10 cellular contexts compared by ENCODE assay signal in the genomic region with DNA sequence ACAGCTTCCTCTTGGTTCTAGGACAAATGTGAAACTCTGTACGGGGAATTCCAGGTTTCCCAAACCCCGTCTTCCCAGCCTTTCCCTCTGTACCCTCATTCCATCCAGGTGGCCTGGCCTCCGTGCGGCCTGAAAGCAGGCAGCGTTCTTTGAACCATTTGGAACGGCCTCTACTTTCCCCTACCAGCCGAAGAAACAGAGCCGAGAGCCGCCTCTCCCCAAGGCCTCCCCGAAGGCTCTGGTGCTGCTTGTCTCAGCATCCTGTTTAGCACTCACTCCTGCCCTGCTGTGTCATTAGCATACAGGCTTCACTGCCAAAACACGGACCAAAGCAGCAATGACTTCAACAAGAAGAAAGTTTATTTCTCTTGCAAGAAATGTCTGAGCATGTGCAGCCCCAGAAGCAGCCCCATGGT.
DNase-seq lines count a peak whose midpoint lies in the region; ATAC-seq and TF ChIP-seq lines count a peak whose summit lies in the region.
"Had no signal": no experiment of that assay in that cellular context is flagged by ENCODE, and none has a peak within 500 bp of the region (broad histone marks: within the 10 kb centered on the region; RNA-seq: fewer than 3 reads in every experiment).

No MANE protein-coding gene starts in this region.

- H3K4me1 ChIP-seq in BLaER1 treated with 17β-estradiol and CSF1 and Interleukin-3, amounts not matched to agents 10 nM and 100 nM, result peaks cover 56 to 79% (median 69%) of the 10 kb centered on the region in 10 experiments
- peaks cover 6% of the 10 kb centered on the region for H3K4me1 ChIP-seq in mesendoderm (ENCODE audit: control insufficient read depth, low read depth, low read length)

- no peak overlapping the region for H4K5ac ChIP-seq in mesendoderm (ENCODE audit: low read length)

- H4K8ac ChIP-seq in mesendoderm (ENCODE audit: low read depth, low read length), result no peak overlapping the region

- no peaks in the 10 kb centered on the region for H3K79me2 ChIP-seq in mesendoderm (ENCODE audit: control insufficient read depth, insufficient read depth, low read length)

- DNase-seq in WERI-Rb-1 (peak; percentile 3), mesendoderm (peak; percentile 46), NCI-H1105 treated with DMSO at 0.1 percent for 48 hours (lab: John Stamatoyannopoulos, UW) (no peak), RKO (ENCODE audit: low spot score) (no peak)
- no peak for DNase-seq in activated CD4-positive, alpha-beta T cell treated with anti-CD3 and anti-CD28 coated beads for 4 hours
- DNase-seq: CD4-positive, CD25-positive, alpha-beta regulatory T cell; DMS53; GF-D8 had no signal

- TF ChIP-seq CTCF in WERI-Rb-1 (IDR thresholded peaks at IDR 0.05; ENCODE audit: low read depth, low read length), result no peak

- H2BK15ac ChIP-seq in mesendoderm (replicated peaks; ENCODE audit: low read depth), result no peak overlapping the region

- no peak overlapping the region for H2BK120ac ChIP-seq in mesendoderm (ENCODE audit: low read depth, low read length)

- H3K56ac ChIP-seq in mesendoderm (ENCODE audit: low read length), result peak overlapping the region; percentile 25

- H3K27ac ChIP-seq in BLaER1 treated with 17β-estradiol and CSF1 and Interleukin-3, amounts not matched to agents 10 nM and 100 nM, result peak overlapping the region in 9 of 11 experiments; percentile 41 to 83 (median 77); a peak in 17 of 22 replicates
- H3K27ac ChIP-seq in WERI-Rb-1 (no peak overlapping the region), mesendoderm (ENCODE audit: low read depth, low read length) (no peak overlapping the region)

- H3K23ac ChIP-seq in mesendoderm (ENCODE audit: low read length), result no peak overlapping the region

- H3K79me1 ChIP-seq in mesendoderm (ENCODE audit: low read length), result no peaks in the 10 kb centered on the region

- peak overlapping the region; percentile 54 to 88 (median 80) for H3K4me2 ChIP-seq in BLaER1 treated with 17β-estradiol and CSF1 and Interleukin-3, amounts not matched to agents 10 nM and 100 nM
- H3K4me2 ChIP-seq in mesendoderm (ENCODE audit: low read length), result no peak overlapping the region

- H3K4me3 ChIP-seq in BLaER1 treated with 17β-estradiol and CSF1 and Interleukin-3, amounts not matched to agents 10 nM and 100 nM, result no peak overlapping the region
- no peak overlapping the region for H3K4me3 ChIP-seq in WERI-Rb-1 (ENCODE audit: low read depth, low read length)
- no peak overlapping the region for H3K4me3 ChIP-seq in mesendoderm (ENCODE audit: low read length)

- H2BK5ac ChIP-seq in mesendoderm (ENCODE audit: low read length), result no peak overlapping the region

- H3K9ac ChIP-seq in BLaER1 treated with 17β-estradiol and CSF1 and Interleukin-3, amounts not matched to agents 10 nM and 100 nM, result peak overlapping the region in 9 of 11 experiments; percentile 18 to 72 (median 51); a peak in 13 of 22 replicates
- no peak overlapping the region for H3K9ac ChIP-seq in mesendoderm (ENCODE audit: low read length)

- H3K36me3 ChIP-seq in BLaER1 treated with 17β-estradiol and CSF1 and Interleukin-3, amounts not matched to agents 10 nM and 100 nM, result no peaks in the 10 kb centered on the region
- H3K36me3 ChIP-seq in WERI-Rb-1 (no peaks in the 10 kb centered on the region), mesendoderm (ENCODE audit: control insufficient read depth, insufficient read depth, low read length) (no peaks in the 10 kb centered on the region)

- no peak for ATAC-seq in GM18861 (IDR thresholded peaks at IDR 0.05; ENCODE audit: unreplicated experiment)

- WGBS in mesendoderm (ENCODE audit: extremely low coverage, insufficient coverage, low lambda C conversion rate), result no CpG with 5 or more reads among the region's 11 CpGs

- H4K20me1 ChIP-seq in BLaER1 treated with 17β-estradiol and CSF1 and Interleukin-3, amounts not matched to agents 10 nM and 100 nM, result no peaks in the 10 kb centered on the region

- no peak overlapping the region for H3K4ac ChIP-seq in mesendoderm (ENCODE audit: low read depth, low read length)

- H3K18ac ChIP-seq in mesendoderm (ENCODE audit: low read length), result no peak overlapping the region

- H3K9me3 ChIP-seq in BLaER1 treated with 17β-estradiol and CSF1 and Interleukin-3, amounts not matched to agents 10 nM and 100 nM (replicated peaks in 1 of 11), result peaks cover 0 to 12% (median 6%) of the 10 kb centered on the region in 11 experiments; a peak in 8 of 22 replicates
- H3K9me3 ChIP-seq in WERI-Rb-1 (ENCODE audit: severe bottlenecking), result peaks cover 2% of the 10 kb centered on the region

- no peak overlapping the region for H2AK5ac ChIP-seq in mesendoderm (ENCODE audit: low read length)

- H3K27me3 ChIP-seq in BLaER1 treated with 17β-estradiol and CSF1 and Interleukin-3, amounts not matched to agents 10 nM and 100 nM, result no peaks in the 10 kb centered on the region
- H3K27me3 ChIP-seq in WERI-Rb-1 (ENCODE audit: insufficient read depth, low read depth, severe bottlenecking) (no peaks in the 10 kb centered on the region), mesendoderm (ENCODE audit: insufficient read depth, low read length, poor library complexity) (no peaks in the 10 kb centered on the region)

Comparison
In these comparisons a context has a peak if more than half of its experiments do, and no peak if none do; other contexts are left out.
1. H3K27ac ChIP-seq: peak in BLaER1 treated with 17β-estradiol and CSF1 and Interleukin-3, amounts not matched to agents 10 nM and 100 nM (9 of 11); none in WERI-Rb-1 (single experiment) and mesendoderm (single experiment).
2. DNase-seq: peak in WERI-Rb-1 (single experiment) and mesendoderm (single experiment); none in NCI-H1105 treated with DMSO at 0.1 percent for 48 hours (single experiment), activated CD4-positive, alpha-beta T cell treated with anti-CD3 and anti-CD28 coated beads for 4 hours (0 of 2) and RKO (single experiment).